ENCODE assay signal across 15 cellular contexts in the genomic region with DNA sequence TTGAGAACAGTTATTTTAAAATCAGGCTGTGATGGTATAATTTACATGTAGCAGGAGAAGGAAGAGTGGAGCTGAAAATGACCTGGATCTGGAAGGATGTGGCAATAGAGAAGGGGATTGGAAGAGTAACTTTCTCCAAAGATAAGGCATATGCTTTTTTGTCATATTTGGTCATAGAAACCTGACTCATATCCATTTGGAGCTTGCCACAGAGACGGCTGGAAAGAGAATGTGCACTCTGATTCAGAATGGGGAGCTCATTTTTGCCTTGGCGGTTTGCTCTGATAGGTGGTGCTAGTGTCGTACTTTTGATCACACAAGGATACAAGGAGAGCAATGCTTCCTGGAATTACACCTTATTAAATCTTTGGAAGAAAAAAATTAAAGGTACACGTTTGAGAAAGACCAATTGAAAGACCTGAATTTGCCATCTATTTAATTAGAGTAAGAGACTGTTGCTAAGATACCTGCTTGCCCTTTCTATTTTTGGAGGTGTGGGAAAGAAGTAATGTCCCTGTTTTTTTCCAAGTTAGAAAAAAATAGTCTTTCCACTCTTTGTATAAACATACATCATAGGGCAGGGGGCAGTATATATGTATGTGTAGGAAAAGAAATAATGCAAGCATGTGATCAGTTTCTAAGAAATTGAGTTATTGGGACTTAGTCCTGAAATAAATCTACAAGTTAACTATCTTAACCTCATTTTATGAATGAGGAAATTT. TPM values are rescaled to one million over a fixed set of nuclear protein-coding genes. Genes with fewer than 3 reads are reported as not detected.
A peak's percentile ranks its signal among the peaks of the same experiment; 100 is the strongest.
DNase-seq lines count a peak whose midpoint lies in the region; ATAC-seq and TF ChIP-seq lines count a peak whose summit lies in the region.
"Had no signal": no experiment of that assay in that cellular context is flagged by ENCODE, and none has a peak within 500 bp of the region (broad histone marks: within the 10 kb centered on the region; RNA-seq: fewer than 3 reads in every experiment).

No MANE protein-coding gene starts in this region.

- intact Hi-C loops in activated naive CD4-positive, alpha-beta T cell treated with anti-CD3 and anti-CD28 coated beads for 36 hours (cut with micrococcal nuclease), result no loop called here

- H3K4me3 ChIP-seq in RWPE2 (ENCODE audit: severe bottlenecking) (no peak overlapping the region), fibroblast of pulmonary artery (replicated peaks; ENCODE audit: low read depth, low read length) (no peak overlapping the region)
- H3K4me3 ChIP-seq: ovary, tibial artery had no signal

- H3K9me3 ChIP-seq in RWPE2 (ENCODE audit: severe bottlenecking), result no peaks in the 10 kb centered on the region
- H3K9me3 ChIP-seq: ovary, tibial artery had no signal

- H3K4me1 Mint-ChIP-seq in activated naive CD4-positive, alpha-beta T cell treated with anti-CD3 and anti-CD28 coated beads for 36 hours (ENCODE audit: low read depth), result peaks cover 47% of the 10 kb centered on the region
- H3K4me1 Mint-ChIP-seq in type B pancreatic cell (ENCODE audit: unreplicated experiment), result peaks cover 18% of the 10 kb centered on the region

- H3K4me3 Mint-ChIP-seq in activated naive CD4-positive, alpha-beta T cell treated with anti-CD3 and anti-CD28 coated beads for 36 hours, result no peak overlapping the region
- no peak overlapping the region for H3K4me3 Mint-ChIP-seq in type B pancreatic cell
- H3K4me3 Mint-ChIP-seq: activated B cell treated with CpG ODN at 0.5 μM for 24 hours; activated naive CD8-positive, alpha-beta T cell; B cell had no signal

- peak overlapping the region; percentile 18 for H3K27ac ChIP-seq in RWPE2 (ENCODE audit: poor library complexity, severe bottlenecking)
- H3K27ac ChIP-seq: ovary had no signal

- peaks cover 8% of the 10 kb centered on the region for H3K36me3 Mint-ChIP-seq in activated naive CD4-positive, alpha-beta T cell treated with anti-CD3 and anti-CD28 coated beads for 36 hours (ENCODE audit: low read depth)
- H3K36me3 Mint-ChIP-seq in type B pancreatic cell, result peaks cover 3% of the 10 kb centered on the region

- H3K27me3 Mint-ChIP-seq in activated naive CD4-positive, alpha-beta T cell treated with anti-CD3 and anti-CD28 coated beads for 36 hours (ENCODE audit: low read depth), result no peaks in the 10 kb centered on the region
- peaks cover 5% of the 10 kb centered on the region for H3K27me3 Mint-ChIP-seq in type B pancreatic cell
- H3K27me3 Mint-ChIP-seq: activated B cell treated with CpG ODN at 0.5 μM for 24 hours; activated naive CD8-positive, alpha-beta T cell; B cell had no signal

- TF ChIP-seq CTCF in RWPE2 (IDR thresholded peaks at IDR 0.05; ENCODE audit: poor library complexity, severe bottlenecking), result peak; percentile 3
- TF ChIP-seq CTCF in fibroblast of pulmonary artery (IDR thresholded peaks at IDR 0.05; ENCODE audit: low read length, missing control alignments), result peak; percentile 19
- no peak for TF ChIP-seq CTCF in type B pancreatic cell (conservative IDR thresholded peaks at IDR 0.05)

- H3K27me3 ChIP-seq in RWPE2 (ENCODE audit: insufficient read depth, poor library complexity, severe bottlenecking), result no peaks in the 10 kb centered on the region
- H3K27me3 ChIP-seq: ovary, tibial artery had no signal

- no peaks in the 10 kb centered on the region for H3K9me3 Mint-ChIP-seq in activated naive CD4-positive, alpha-beta T cell treated with anti-CD3 and anti-CD28 coated beads for 36 hours
- H3K9me3 Mint-ChIP-seq in type B pancreatic cell, result no peaks in the 10 kb centered on the region
- H3K9me3 Mint-ChIP-seq: activated B cell treated with CpG ODN at 0.5 μM for 24 hours had no signal

- no peak overlapping the region for H3K27ac Mint-ChIP-seq in activated naive CD4-positive, alpha-beta T cell treated with anti-CD3 and anti-CD28 coated beads for 36 hours
- H3K27ac Mint-ChIP-seq in type B pancreatic cell, result no peak overlapping the region
- H3K27ac Mint-ChIP-seq: activated B cell treated with CpG ODN at 0.5 μM for 24 hours; activated naive CD8-positive, alpha-beta T cell; B cell had no signal

- H3K36me3 ChIP-seq in RWPE2 (ENCODE audit: low read depth), result peaks cover 24% of the 10 kb centered on the region
- H3K36me3 ChIP-seq: ovary had no signal

- CTCF ChIA-PET in activated naive CD4-positive, alpha-beta T cell treated with anti-CD3 and anti-CD28 coated beads for 36 hours (lab: Charles Lee), result interaction anchor here (0.6 to 4.2 kb wide), 3 partner anchors 12 to 496 kb away, joined by 3 to 26 read pairs (median 3); no protein-coding TSS in a partner anchor

- ATAC-seq in RWPE2 (ENCODE audit: low read depth), result peak; percentile 76
- ATAC-seq in GM18867 (IDR thresholded peaks at IDR 0.05; ENCODE audit: unreplicated experiment), result no peak

- peaks cover 22% of the 10 kb centered on the region for H3K4me1 ChIP-seq in RWPE2 (ENCODE audit: insufficient read depth, poor library complexity, severe bottlenecking)

- DNase-seq in activated naive CD4-positive, alpha-beta T cell treated with anti-CD3 and anti-CD28 coated beads for 36 hours, result peak; percentile 14
- no peak for DNase-seq in activated naive CD4-positive, alpha-beta T cell treated with Interleukin-2 at 50 U/mL for 16 hours
- DNase-seq in RWPE2 (ENCODE audit: low spot score), result no peak
- DNase-seq in fibroblast of pulmonary artery (ENCODE audit: low read depth), result peak; percentile 92
- peak; percentile 80 for DNase-seq in stromal cell of bone marrow (ENCODE audit: low read depth)
- DNase-seq in iPS-NIHi11 (ENCODE audit: low spot score), result no peak
- DNase-seq in type B pancreatic cell (ENCODE audit: extremely low spot score, unreplicated experiment), result no peak
- DNase-seq: activated B cell treated with CpG ODN at 0.5 μM for 24 hours, left colon, NCI-H187 treated with DMSO at 0.1 percent for 48 hours, ovary, tibial artery had no signal

RNA-seq across cellular contexts. Expression of gene LSM11, which starts 5.4 kb away (rescaled TPM):
- total RNA-seq in activated naive CD4-positive, alpha-beta T cell treated with anti-CD3 and anti-CD28 coated beads for 36 hours, result 1 to 10 TPM; 8.2 to 8.8 TPM
- total RNA-seq in type B pancreatic cell (ENCODE audit: low replicate concordance), result 3.6 and 7.1 TPM in 2 replicates

RNA-seq across cellular contexts. Expression of gene THG1L, which starts 17.7 kb away (rescaled TPM):
- 10 to 100 TPM; 28.1 to 30.2 TPM for total RNA-seq in activated naive CD4-positive, alpha-beta T cell treated with anti-CD3 and anti-CD28 coated beads for 36 hours
- 9.9 and 13.6 TPM in 2 replicates for total RNA-seq in type B pancreatic cell (ENCODE audit: low replicate concordance)

Comparison
In these comparisons a context has a peak if more than half of its experiments do, and no peak if none do; other contexts are left out.
1. DNase-seq: peak in activated naive CD4-positive, alpha-beta T cell treated with anti-CD3 and anti-CD28 coated beads for 36 hours (single experiment), fibroblast of pulmonary artery (single experiment) and stromal cell of bone marrow (single experiment); none in activated naive CD4-positive, alpha-beta T cell treated with Interleukin-2 at 50 U/mL for 16 hours (single experiment), RWPE2 (single experiment), iPS-NIHi11 (single experiment) and type B pancreatic cell (single experiment).